ENCODE assay signal across 21 cellular contexts in the genomic region with DNA sequence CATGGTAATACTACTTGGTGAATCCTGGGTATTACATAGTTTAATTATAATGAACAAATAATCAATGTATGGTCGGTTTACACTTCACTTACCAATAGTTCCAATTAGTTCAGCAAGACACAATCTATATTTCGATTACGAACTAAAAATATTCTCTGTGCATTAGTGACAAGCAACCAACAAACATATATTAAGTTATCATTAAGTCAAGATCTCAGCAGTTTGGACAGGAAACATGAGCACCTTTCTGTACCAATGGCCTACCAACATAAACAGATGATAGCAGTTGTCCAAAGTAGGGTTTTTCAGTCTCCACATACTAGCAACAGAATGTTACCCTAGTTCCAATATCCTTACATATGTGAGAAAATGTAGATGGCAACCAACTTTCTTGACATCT. TPM values are rescaled to one million over a fixed set of nuclear protein-coding genes. Genes with fewer than 3 reads are reported as not detected.
DNase-seq lines count a peak whose midpoint lies in the region; ATAC-seq, FAIRE-seq and TF ChIP-seq lines count a peak whose summit lies in the region.
"Had no signal": no experiment of that assay in that cellular context is flagged by ENCODE, and none has a peak within 500 bp of the region (broad histone marks: within the 10 kb centered on the region; RNA-seq: fewer than 3 reads in every experiment).

No MANE protein-coding gene starts in this region.

- POLR2A ChIA-PET in MCF 10A (lab: Yijun Ruan, JAX) = interaction anchor here (2.4 to 16.5 kb wide), 3 partner anchors 8 to 159 kb away, joined by 8 to 289 read pairs (median 31); partner anchors contain the start of gene RTN4
- POLR2A ChIA-PET in K562 (lab: Yijun Ruan, JAX) = interaction anchor here (2.4 kb wide), 1 partner anchor 8 kb away, joined by 9 read pairs; no protein-coding TSS in a partner anchor

- no peak overlapping the region for H3K4me2 ChIP-seq in K562 (ENCODE audit: insufficient read depth, low read length)
- no peak overlapping the region for H3K4me2 ChIP-seq in smooth muscle cell
- H3K4me2 ChIP-seq: BLaER1 had no signal

- peaks cover 40% of the 10 kb centered on the region for H3K4me1 Mint-ChIP-seq in MCF 10A (ENCODE audit: insufficient read depth, unreplicated experiment)

- H3K36me3 ChIP-seq in breast epithelium = no peaks in the 10 kb centered on the region
- peaks cover 40% of the 10 kb centered on the region for H3K36me3 ChIP-seq in K562 (ENCODE audit: control insufficient read depth, insufficient read depth, low read length)
- no peaks in the 10 kb centered on the region for H3K36me3 ChIP-seq in smooth muscle cell (ENCODE audit: low read depth)

- H2AFZ ChIP-seq in K562 (ENCODE audit: low read depth, low read length) (no peak overlapping the region), smooth muscle cell (ENCODE audit: low read depth) (no peak overlapping the region)

- WGBS in K562 (ENCODE audit: insufficient coverage, low coverage, missing lambda C conversion rate) = 97% methylated on average over 3 of the region's 3 CpGs
- 99% methylated on average over 3 of the region's 3 CpGs for WGBS in smooth muscle cell (ENCODE audit: low lambda C conversion rate)

- no peaks in the 10 kb centered on the region for H3K9me3 Mint-ChIP-seq in MCF 10A (ENCODE audit: unreplicated experiment)

- no peak; a peak in 1 of 4 replicates for TF ChIP-seq RAD21 in K562 (CRISPR knock-in tag; conservative IDR thresholded peaks at IDR 0.05 in 1 of 2, IDR thresholded peaks at IDR 0.05 in 1 of 2)

- H3K27ac ChIP-seq in breast epithelium (peak overlapping the region; percentile 5 to 48), HL-60 (replicated peaks) (peak overlapping the region; percentile 65), K562 (ENCODE audit: extremely low read depth, low read depth, low read length) (no peak overlapping the region), smooth muscle cell (ENCODE audit: low read depth) (peak overlapping the region; percentile 76)
- H3K27ac ChIP-seq: BLaER1, RWPE1 had no signal

- in situ Hi-C loops in K562 (cut with MboI) = no loop called here

- H3K4me3 ChIP-seq in breast epithelium (no peak overlapping the region), HL-60 (replicated peaks; ENCODE audit: insufficient read depth, low read length) (no peak overlapping the region), K562 (no peak overlapping the region), smooth muscle cell (no peak overlapping the region)
- H3K4me3 ChIP-seq: BLaER1, HAP-1 had no signal

- peaks cover under 1% of the 10 kb centered on the region for H3K9me1 ChIP-seq in K562 (ENCODE audit: control insufficient read depth, insufficient read depth, low read length)

- DNase-seq in breast epithelium (ENCODE audit: low spot score in 2 of 2) (no peak), MCF 10A (ENCODE audit: unreplicated experiment) (no peak), HL-60 (ENCODE audit: low read depth in 1 of 2, low spot score in 1 of 2) (no peak), K562 (ENCODE audit: extremely low read depth in 1 of 4, low spot score in 3 of 4) (no peak), smooth muscle cell (lab: John Stamatoyannopoulos, UW; ENCODE audit: unreplicated experiment) (no peak), iPS-NIHi11 (ENCODE audit: low spot score) (no peak), NCI-H128 (lab: John Stamatoyannopoulos, UW; ENCODE audit: unreplicated experiment) (no peak)
- DNase-seq: 8988T; CD8-positive, alpha-beta memory T cell; DMS79; KBM-7; NCI-H1105 treated with DMSO at 0.1 percent for 48 hours; NCI-H187 treated with DMSO at 0.1 percent for 48 hours; NCI-H2227 treated with DMSO at 0.1 percent for 48 hours; NCI-H510A treated with DMSO at 0.1 percent for 48 hours; NCI-H774; OCI-M1 had no signal

- H3K9ac ChIP-seq in K562 (ENCODE audit: insufficient read depth in 1 of 2, low read depth in 2 of 2, low read length in 2 of 2) (no peak overlapping the region), smooth muscle cell (ENCODE audit: low read depth) (no peak overlapping the region)
- H3K9ac ChIP-seq: BLaER1 had no signal

- H3K27ac Mint-ChIP-seq in MCF 10A (ENCODE audit: low read depth, unreplicated experiment) = no peak overlapping the region

- H3K27me3 ChIP-seq in breast epithelium = no peaks in the 10 kb centered on the region
- no peaks in the 10 kb centered on the region for H3K27me3 ChIP-seq in HL-60 (ENCODE audit: insufficient read depth, poor library complexity, severe bottlenecking)
- H3K27me3 ChIP-seq in K562 (ENCODE audit: control insufficient read depth in 2 of 2, insufficient read depth in 2 of 2, low read length in 2 of 2) = no peaks in the 10 kb centered on the region
- no peaks in the 10 kb centered on the region for H3K27me3 ChIP-seq in smooth muscle cell (ENCODE audit: low read depth)
- H3K27me3 ChIP-seq: BLaER1 had no signal

- FAIRE-seq in K562 (lab: Jason Lieb, UNC) = peak; percentile 40

- H3F3A ChIP-seq in smooth muscle cell (ENCODE audit: low read depth) = peaks cover 19% of the 10 kb centered on the region

- no peaks in the 10 kb centered on the region for H3K9me3 ChIP-seq in breast epithelium
- H3K9me3 ChIP-seq in K562 (replicated peaks; ENCODE audit: control insufficient read depth, insufficient read depth, low read depth, low read length) = no peaks in the 10 kb centered on the region
- H3K9me3 ChIP-seq in smooth muscle cell (replicated peaks; ENCODE audit: low read depth) = no peaks in the 10 kb centered on the region

- H3K36me3 Mint-ChIP-seq in MCF 10A (ENCODE audit: insufficient read depth, unreplicated experiment) = peaks cover 7% of the 10 kb centered on the region

- CTCF ChIA-PET in MCF 10A (lab: Yijun Ruan, JAX) (interaction anchor here (1.2 to 16.8 kb wide), 4 partner anchors 31 to 352 kb away, joined by 4 to 169 read pairs (median 95); no protein-coding TSS in a partner anchor), K562 (lab: Yijun Ruan, JAX; ENCODE audit: low intra/inter-chr PET ratio) (no interaction called here)

- ATAC-seq in K562 = no peak
- no peak for ATAC-seq in HG02571 (IDR thresholded peaks at IDR 0.05; ENCODE audit: unreplicated experiment)

- H4K20me1 ChIP-seq in K562 (replicated peaks; ENCODE audit: control insufficient read depth, insufficient read depth, low read length) (peaks cover 13% of the 10 kb centered on the region), smooth muscle cell (ENCODE audit: low read depth) (peaks cover 100% of the 10 kb centered on the region)

- no peak overlapping the region for H3K4me3 Mint-ChIP-seq in MCF 10A (ENCODE audit: unreplicated experiment)
- H3K4me3 Mint-ChIP-seq: CD8-positive, alpha-beta memory T cell had no signal

- TF ChIP-seq POLR2A in breast epithelium (IDR thresholded peaks at IDR 0.05) (no peak), K562 (conservative IDR thresholded peaks at IDR 0.05) (no peak)

- TF ChIP-seq CTCF in breast epithelium (IDR thresholded peaks at IDR 0.05) = no peak
- no peak for TF ChIP-seq CTCF in MCF 10A (IDR thresholded peaks at IDR 0.05; ENCODE audit: unreplicated experiment)
- no peak for TF ChIP-seq CTCF in HL-60 (IDR thresholded peaks at IDR 0.05; ENCODE audit: insufficient read depth, low read length)
- TF ChIP-seq CTCF in K562 (IDR thresholded peaks at IDR 0.05 in 2 of 3, conservative IDR thresholded peaks at IDR 0.05 in 1 of 3; ENCODE audit: insufficient read depth in 2 of 3, low read depth in 1 of 3, low read length in 3 of 3) = no peak
- TF ChIP-seq CTCF in smooth muscle cell (IDR thresholded peaks at IDR 0.05; ENCODE audit: borderline replicate concordance, insufficient read depth, poor library complexity, severe bottlenecking) = no peak

- H3K79me2 ChIP-seq in K562 (ENCODE audit: control insufficient read depth, insufficient read depth, low read length) = peaks cover 100% of the 10 kb centered on the region
- peaks cover 100% of the 10 kb centered on the region for H3K79me2 ChIP-seq in smooth muscle cell (ENCODE audit: low read depth)

- TF ChIP-seq EP300 in K562 (IDR thresholded peaks at IDR 0.05; ENCODE audit: low read length) = no peak

- peaks cover 0 to 1% of the 10 kb centered on the region in 2 donors for H3K4me1 ChIP-seq in breast epithelium
- peaks cover 0 to 20% of the 10 kb centered on the region in 2 experiments; a peak in 2 of 5 replicates for H3K4me1 ChIP-seq in K562 (replicated peaks in 1 of 2; ENCODE audit: control insufficient read depth in 2 of 2, insufficient read depth in 2 of 2, low read length in 2 of 2)
- peaks cover 24% of the 10 kb centered on the region for H3K4me1 ChIP-seq in smooth muscle cell (ENCODE audit: low read depth)

- no peaks in the 10 kb centered on the region for H3K27me3 Mint-ChIP-seq in MCF 10A (ENCODE audit: insufficient read depth, unreplicated experiment)
- H3K27me3 Mint-ChIP-seq: CD8-positive, alpha-beta memory T cell had no signal

- intact Hi-C loops in breast epithelium (cut with DNase I; ENCODE audit: low total_unique reads) (no loop called here), MCF 10A (cut with micrococcal nuclease) (no loop called here), K562 (cut with micrococcal nuclease) (no loop called here)

- BruUV-seq in MCF 10A (replicated peaks; lab: Mats Ljungman, UMichigan) = no TSS peak
- BruUV-seq in K562 (replicated peaks; lab: Mats Ljungman, UMichigan) = no TSS peak

RNA-seq across cellular contexts. Expression of gene RTN4, which starts 32.8 kb away (rescaled TPM):
- 100 to 1,000 TPM; 188 to 419 (median 201) TPM for total RNA-seq in breast epithelium
- 389 and 391 TPM in 2 replicates for total RNA-seq in MCF 10A (2022)
- 172 and 408 TPM in 2 replicates for total RNA-seq in K562 (2011; cell fraction: chromatin; rRNA removed; ENCODE audit: low replicate concordance)
- total RNA-seq in K562 (2011; cell fraction: nucleolus; rRNA removed) = 188 and 224 TPM in 2 replicates
- total RNA-seq in K562 (2011; cell fraction: nucleoplasm; rRNA removed) = 397 and 411 TPM in 2 replicates
- 96.7 and 123 TPM in 2 replicates for total RNA-seq in K562 (2014; rRNA removed)
- total RNA-seq in K562 (2014; rRNA removed; fragmentation: Illumina TruSeq; extraction: Trizol) = 116 and 139 TPM in 2 replicates
- 67.3 and 73.0 TPM in 2 replicates for total RNA-seq in K562 (2015; rRNA removed; fragmentation: Illumina TruSeq; extraction: Trizol)
- total RNA-seq in K562 (2021) = 228 and 238 TPM in 2 replicates
- polyA plus RNA-seq in K562 (2011; rRNA removed) = 144 and 147 TPM in 2 replicates
- 58.0 and 129 TPM in 2 replicates for polyA plus RNA-seq in K562 (2011; cell fraction: cytosol; rRNA removed)
- 49.3 and 111 TPM in 2 replicates for polyA plus RNA-seq in K562 (2011; cell fraction: nucleus; rRNA removed)
- 173 and 413 TPM in 2 replicates for polyA plus RNA-seq in K562 (2012)
- polyA plus RNA-seq in K562 (2014; fragmentation: Illumina TruSeq; extraction: Trizol) = 217 and 248 TPM in 2 replicates
- polyA plus RNA-seq in K562 (2014; fragmentation: Nextera tagmentation; extraction: Ambion mirVana) = 10 to 100 TPM; 75.8 to 90.3 TPM
- polyA plus RNA-seq in K562 (2014; rRNA removed) = 141 and 151 TPM in 2 replicates
- polyA minus RNA-seq in K562 (2011; rRNA and poly(A)+ RNA removed) = 151 and 172 TPM in 2 replicates
- 70.4 and 76.7 TPM in 2 replicates for polyA minus RNA-seq in K562 (2011; cell fraction: cytosol; rRNA and poly(A)+ RNA removed)
- polyA minus RNA-seq in K562 (2011; cell fraction: nucleus; rRNA and poly(A)+ RNA removed) = 45.9 and 84.7 TPM in 2 replicates
- total RNA-seq in smooth muscle cell = 246 and 295 TPM in 2 replicates
- 335 and 371 TPM in 2 replicates for polyA plus RNA-seq in smooth muscle cell
